ENCODE assay signal across 3 cellular contexts in genomic region chr15:48646364-48646763, GRCh38.
TF ChIP-seq lines count a peak whose summit lies in the region.

No MANE protein-coding gene starts in this region.

TF ChIP-seq in SK-N-SH, 30 proteins besides CTCF, POLR2A, EP300 and RAD21:
- TF ChIP-seq REST (IDR thresholded peaks at IDR 0.05; ENCODE audit: low read depth, low read length) (no peak), ELF1 (IDR thresholded peaks at IDR 0.05) (no peak), FOSL2 (IDR thresholded peaks at IDR 0.05; ENCODE audit: borderline replicate concordance, low read depth) (no peak), MAX (IDR thresholded peaks at IDR 0.05; ENCODE audit: low read depth) (no peak), TCF12 (IDR thresholded peaks at IDR 0.05) (no peak), CHD2 (IDR thresholded peaks at IDR 0.05; ENCODE audit: low read length, partially characterized antibody) (no peak)

TF ChIP-seq in SK-N-SH treated with all-trans-retinoic acid at 6 μM for 48 hours, 23 proteins besides CTCF, POLR2A, EP300 and RAD21 (continued from another document):
- no peak for TF ChIP-seq CSRNP3 (CRISPR knock-in tag; IDR thresholded peaks at IDR 0.05)
- no peak for TF ChIP-seq ZNF8 (CRISPR knock-in tag; IDR thresholded peaks at IDR 0.05)
- TF ChIP-seq GLIS3 (CRISPR knock-in tag; IDR thresholded peaks at IDR 0.05) = no peak
- TF ChIP-seq TSHZ2 (CRISPR knock-in tag; IDR thresholded peaks at IDR 0.05) = no peak
- no peak for TF ChIP-seq ZNF70 (CRISPR knock-in tag; IDR thresholded peaks at IDR 0.05)
- no peak for TF ChIP-seq CREB5 (CRISPR knock-in tag; IDR thresholded peaks at IDR 0.05; ENCODE audit: low read depth)
- no peak for TF ChIP-seq OSR1 (CRISPR knock-in tag; IDR thresholded peaks at IDR 0.05)
- no peak for TF ChIP-seq ZNF565 (CRISPR knock-in tag; conservative IDR thresholded peaks at IDR 0.05; ENCODE audit: low read depth)
- TF ChIP-seq ZFP3 (CRISPR knock-in tag; IDR thresholded peaks at IDR 0.05) = no peak
- TF ChIP-seq BACH2 (CRISPR knock-in tag; IDR thresholded peaks at IDR 0.05; ENCODE audit: borderline replicate concordance) = no peak
- no peak for TF ChIP-seq ZC3H10 (CRISPR knock-in tag; IDR thresholded peaks at IDR 0.05)
- TF ChIP-seq PPARA (CRISPR knock-in tag; IDR thresholded peaks at IDR 0.05; ENCODE audit: borderline replicate concordance) = no peak
- TF ChIP-seq RARB (CRISPR knock-in tag; IDR thresholded peaks at IDR 0.05) = no peak
- no peak for TF ChIP-seq PATZ1 (CRISPR knock-in tag; IDR thresholded peaks at IDR 0.05; ENCODE audit: borderline replicate concordance)
- no peak for TF ChIP-seq SNAI2 (CRISPR knock-in tag; IDR thresholded peaks at IDR 0.05)
- TF ChIP-seq ZFP30 (CRISPR knock-in tag; IDR thresholded peaks at IDR 0.05) = no peak
- TF ChIP-seq ARNTL (CRISPR knock-in tag; IDR thresholded peaks at IDR 0.05; ENCODE audit: borderline replicate concordance, low read depth) = no peak
- no peak for TF ChIP-seq CSDC2 (CRISPR knock-in tag; IDR thresholded peaks at IDR 0.05)

TF ChIP-seq in liver, 16 proteins besides CTCF, POLR2A, EP300 and RAD21 (continued from another document):
- no peak for TF ChIP-seq REST (IDR thresholded peaks at IDR 0.05)
- TF ChIP-seq RXRA (IDR thresholded peaks at IDR 0.05) = no peak
- TF ChIP-seq ATF3 (IDR thresholded peaks at IDR 0.05) = no peak
- no peak for TF ChIP-seq MAX (IDR thresholded peaks at IDR 0.05)
- TF ChIP-seq JUND (IDR thresholded peaks at IDR 0.05) = no peak
- TF ChIP-seq SP1 (IDR thresholded peaks at IDR 0.05) = no peak
- TF ChIP-seq NR2F2 (IDR thresholded peaks at IDR 0.05) = no peak
- no peak for TF ChIP-seq FOXA2 (IDR thresholded peaks at IDR 0.05)
- no peak for TF ChIP-seq ZBTB33 (IDR thresholded peaks at IDR 0.05)
- no peak for TF ChIP-seq GABPA (IDR thresholded peaks at IDR 0.05 in 1 of 2, conservative IDR thresholded peaks at IDR 0.05 in 1 of 2)
- TF ChIP-seq TAF1 (conservative IDR thresholded peaks at IDR 0.05) = no peak
- TF ChIP-seq FOXA1 (IDR thresholded peaks at IDR 0.05) = no peak
